ENCODE assay signal across 21 cellular contexts in genomic region chr7:34849163-34849960, GRCh38.
A peak's percentile ranks its signal among the peaks of the same experiment; 100 is the strongest.
DNase-seq lines count a peak whose midpoint lies in the region; ATAC-seq, FAIRE-seq and TF ChIP-seq lines count a peak whose summit lies in the region.
"Had no signal": no experiment of that assay in that cellular context is flagged by ENCODE, and none has a peak within 500 bp of the region (broad histone marks: within the 10 kb centered on the region; RNA-seq: fewer than 3 reads in every experiment).

No MANE protein-coding gene starts in this region.

- FAIRE-seq in endothelial cell of umbilical vein (lab: Jason Lieb, UNC) = no peak
- FAIRE-seq: kidney had no signal

- H3K4me1 Mint-ChIP-seq in MCF 10A (ENCODE audit: insufficient read depth, unreplicated experiment) = peaks cover 20% of the 10 kb centered on the region

- no peaks in the 10 kb centered on the region for H3K27me3 Mint-ChIP-seq in MCF 10A (ENCODE audit: insufficient read depth, unreplicated experiment)

- TF ChIP-seq POLR2A in breast epithelium (IDR thresholded peaks at IDR 0.05) = no peak
- TF ChIP-seq POLR2A in endothelial cell of umbilical vein (IDR thresholded peaks at IDR 0.05; ENCODE audit: low read depth, low read length) = no peak

- TF ChIP-seq CTCF in MCF 10A (IDR thresholded peaks at IDR 0.05; ENCODE audit: unreplicated experiment) = no peak
- no peak for TF ChIP-seq CTCF in breast epithelium (IDR thresholded peaks at IDR 0.05)
- TF ChIP-seq CTCF in endothelial cell of umbilical vein (IDR thresholded peaks at IDR 0.05; ENCODE audit: extremely low read depth in 1 of 2, insufficient read depth in 1 of 2, low read depth in 1 of 2, low read length in 2 of 2) = no peak

- DNase-seq in MCF 10A (ENCODE audit: unreplicated experiment) (peak; percentile 59), breast epithelium (ENCODE audit: low spot score in 2 of 2) (no peak), RPMI7951 (ENCODE audit: low read depth) (peak; percentile 34), endothelial cell of umbilical vein (ENCODE audit: low read depth, low spot score) (peak; percentile 21), ureter (ENCODE audit: low spot score) (no peak), putamen (ENCODE audit: low spot score) (no peak)
- DNase-seq: activated CD8-positive, alpha-beta memory T cell treated with anti-CD3 and anti-CD28 coated beads for 24 hours; aorta; CD8-positive, alpha-beta T cell; esophagus squamous epithelium; heart left ventricle; KG1; kidney; NCI-H1417; NCI-H510A; OCI-M1; sigmoid colon; stimulated activated CD4-positive, alpha-beta T cell treated with anti-CD3 and anti-CD28 coated beads, Interleukin-4, amount 100 ng/mL, for 4 hours had no signal

- no peaks in the 10 kb centered on the region for H3K36me3 Mint-ChIP-seq in MCF 10A (ENCODE audit: insufficient read depth, unreplicated experiment)
- H3K36me3 Mint-ChIP-seq: CD8-positive, alpha-beta T cell had no signal

- H3K4me2 ChIP-seq in endothelial cell of umbilical vein (ENCODE audit: insufficient read depth, low read length) = no peak overlapping the region

- H3K27me3 ChIP-seq in breast epithelium (no peaks in the 10 kb centered on the region), endothelial cell of umbilical vein (ENCODE audit: control insufficient read depth in 2 of 2, insufficient read depth in 2 of 2, low read length in 2 of 2) (peaks cover 2 to 3% of the 10 kb centered on the region in 2 experiments)
- H3K27me3 ChIP-seq: esophagus squamous epithelium, sigmoid colon had no signal

- H3K79me2 ChIP-seq in endothelial cell of umbilical vein (ENCODE audit: control insufficient read depth, insufficient read depth, low read length) = no peaks in the 10 kb centered on the region

- no peaks in the 10 kb centered on the region for H3K9me1 ChIP-seq in endothelial cell of umbilical vein (replicated peaks; ENCODE audit: control insufficient read depth, extremely low read depth, insufficient read depth, low read length)

- H3K9me3 ChIP-seq in breast epithelium = no peaks in the 10 kb centered on the region
- H3K9me3 ChIP-seq in endothelial cell of umbilical vein (replicated peaks; ENCODE audit: control insufficient read depth, insufficient read depth, low read length) = no peaks in the 10 kb centered on the region
- H3K9me3 ChIP-seq: esophagus squamous epithelium, heart left ventricle, sigmoid colon had no signal

- H4K20me1 ChIP-seq in endothelial cell of umbilical vein (replicated peaks; ENCODE audit: control insufficient read depth, extremely low read depth, insufficient read depth, low read length) = no peaks in the 10 kb centered on the region

- H3K27ac ChIP-seq in breast epithelium (no peak overlapping the region), endothelial cell of umbilical vein (ENCODE audit: insufficient read depth, low read depth, low read length) (no peak overlapping the region)
- H3K27ac ChIP-seq: esophagus squamous epithelium, heart left ventricle, sigmoid colon had no signal

- POLR2A ChIA-PET in MCF 10A (lab: Yijun Ruan, JAX) = no interaction called here
- POLR2A ChIA-PET in endothelial cell of umbilical vein (lab: Charles Lee) = no interaction called here

- intact Hi-C loops in MCF 10A (cut with micrococcal nuclease) = loop anchor here (5.0 kb wide), 1 partner anchor 188 kb away; the partner anchor contains the start of gene DPY19L1
- intact Hi-C loops in breast epithelium (cut with DNase I; ENCODE audit: low total_unique reads) = no loop called here
- intact Hi-C loops in endothelial cell of umbilical vein (cut with micrococcal nuclease) = no loop called here

- H2AFZ ChIP-seq in endothelial cell of umbilical vein (ENCODE audit: low read depth, low read length) = no peak overlapping the region

- no peak overlapping the region for H3K4me3 Mint-ChIP-seq in MCF 10A (ENCODE audit: unreplicated experiment)
- H3K4me3 Mint-ChIP-seq: CD8-positive, alpha-beta T cell had no signal

- no peak overlapping the region for H3K27ac Mint-ChIP-seq in MCF 10A (ENCODE audit: low read depth, unreplicated experiment)
- H3K27ac Mint-ChIP-seq: activated T-helper 2 cell treated with anti-CD3 and anti-CD28 coated beads, Interferon-gamma antibody, Interleukin-2, Interleukin-4, amounts not matched to agents 10 μg/mL and 5 μg/mL and 100 μg/mL, durations not matched to agents 14 hours and 24 hours and 36 hours; CD8-positive, alpha-beta T cell had no signal

- no peaks in the 10 kb centered on the region for H3K9me3 Mint-ChIP-seq in MCF 10A (ENCODE audit: unreplicated experiment)
- H3K9me3 Mint-ChIP-seq: activated T-helper 2 cell treated with anti-CD3 and anti-CD28 coated beads, Interferon-gamma antibody, Interleukin-2, Interleukin-4, amounts not matched to agents 10 μg/mL and 5 μg/mL and 100 μg/mL, durations not matched to agents 14 hours and 24 hours and 36 hours; CD8-positive, alpha-beta T cell had no signal

- no peak overlapping the region for H3K9ac ChIP-seq in endothelial cell of umbilical vein (replicated peaks; ENCODE audit: extremely low read depth, insufficient read depth, low read length)

- dilution Hi-C loops in endothelial cell of umbilical vein (cut with MboI; ENCODE audit: extremely low pct_ligation_motif_present, low sequenced_read_pairs) = no loop called here

- CTCF ChIA-PET in MCF 10A (lab: Yijun Ruan, JAX) (interaction anchor here (1.0 kb wide), 1 partner anchor 122 kb away, joined by 3 read pairs; no protein-coding TSS in a partner anchor), endothelial cell of umbilical vein (lab: Charles Lee) (interaction anchor here (1.2 to 1.4 kb wide), 2 partner anchors 12 to 26 kb away, joined by 3 to 6 read pairs; no protein-coding TSS in a partner anchor)

- H3K4me3 ChIP-seq in breast epithelium (no peak overlapping the region), endothelial cell of umbilical vein (replicated peaks in 1 of 3; ENCODE audit: insufficient read depth in 1 of 3, low read depth in 1 of 3, low read length in 3 of 3) (no peak overlapping the region)
- H3K4me3 ChIP-seq: esophagus squamous epithelium, heart left ventricle, sigmoid colon had no signal

- no TSS peak for BruUV-seq in MCF 10A (replicated peaks; lab: Mats Ljungman, UMichigan)
- no TSS peak for BruUV-seq in endothelial cell of umbilical vein (replicated peaks; lab: Mats Ljungman, UMichigan)

- ATAC-seq in HG02588 (IDR thresholded peaks at IDR 0.05; ENCODE audit: unreplicated experiment) (no peak), GM21529 (IDR thresholded peaks at IDR 0.05; ENCODE audit: unreplicated experiment) (no peak)
- ATAC-seq: CD8-positive, alpha-beta T cell; heart left ventricle had no signal

- H3K36me3 ChIP-seq in breast epithelium (no peaks in the 10 kb centered on the region), endothelial cell of umbilical vein (ENCODE audit: control insufficient read depth in 2 of 2, extremely low read depth in 1 of 2, insufficient read depth in 2 of 2, low read length in 2 of 2) (no peaks in the 10 kb centered on the region)
- H3K36me3 ChIP-seq: esophagus squamous epithelium, heart left ventricle, sigmoid colon had no signal

- H3K4me1 ChIP-seq in breast epithelium (no peaks in the 10 kb centered on the region), endothelial cell of umbilical vein (ENCODE audit: control insufficient read depth, extremely low read depth, insufficient read depth, low read length) (peaks cover 18% of the 10 kb centered on the region)
- H3K4me1 ChIP-seq: esophagus squamous epithelium, heart left ventricle, sigmoid colon had no signal

TF ChIP-seq in endothelial cell of umbilical vein, 7 proteins besides CTCF, POLR2A, EP300 and RAD21:
- TF ChIP-seq GATA2 (IDR thresholded peaks at IDR 0.05; ENCODE audit: insufficient read depth, insufficient read length, low read depth, low read length) = no peak
- TF ChIP-seq EZH2 (IDR thresholded peaks at IDR 0.05; ENCODE audit: borderline replicate concordance, low read depth, low read length, severe bottlenecking) = no peak
- TF ChIP-seq MAX (IDR thresholded peaks at IDR 0.05; ENCODE audit: insufficient read depth, insufficient read length) = no peak
- no peak for TF ChIP-seq JUN (IDR thresholded peaks at IDR 0.05; ENCODE audit: borderline replicate concordance, insufficient read depth, insufficient read length, low read depth)

Comparison
In these comparisons a context has a peak if more than half of its experiments do, and no peak if none do; other contexts are left out.
1. DNase-seq: peak in MCF 10A (single experiment), RPMI7951 (single experiment) and endothelial cell of umbilical vein (single experiment); none in breast epithelium (0 of 2), ureter (single experiment) and putamen (single experiment).